Comparison of ENCODE assay signal across 13 cellular contexts in genomic region chr18:58015045-58015444, GRCh38. TPM values are rescaled to one million over a fixed set of nuclear protein-coding genes. Genes with fewer than 3 reads are reported as not detected.
DNase-seq lines count a peak whose midpoint lies in the region; ATAC-seq and TF ChIP-seq lines count a peak whose summit lies in the region.
"Had no signal": no experiment of that assay in that cellular context is flagged by ENCODE, and none has a peak within 500 bp of the region (broad histone marks: within the 10 kb centered on the region; RNA-seq: fewer than 3 reads in every experiment).

No MANE protein-coding gene starts in this region.

- no peak overlapping the region for H3K4ac ChIP-seq in trophoblast cell (ENCODE audit: low read depth, low read length)

- no peaks in the 10 kb centered on the region for H3K27me3 ChIP-seq in gastroesophageal sphincter
- no peaks in the 10 kb centered on the region for H3K27me3 ChIP-seq in trophoblast cell (ENCODE audit: insufficient read depth, low read length)

- H3K18ac ChIP-seq in trophoblast cell (ENCODE audit: low read length): no peak overlapping the region

- peak; percentile 100 for ATAC-seq in GM18505 (IDR thresholded peaks at IDR 0.05; ENCODE audit: unreplicated experiment)
- peak; percentile 99 for ATAC-seq in GM21528 (IDR thresholded peaks at IDR 0.05; ENCODE audit: low FRiP score, unreplicated experiment)
- ATAC-seq in HG03280 (IDR thresholded peaks at IDR 0.05; ENCODE audit: unreplicated experiment): peak; percentile 98
- no peak for ATAC-seq in gastroesophageal sphincter

- H3K23ac ChIP-seq in trophoblast cell (ENCODE audit: low read length): no peak overlapping the region

- H3K9ac ChIP-seq in trophoblast cell (ENCODE audit: low read length): no peak overlapping the region

- 74 to 75% methylated on average over 7 of the region's 7 CpGs for WGBS in gastroesophageal sphincter (ENCODE audit: low coverage in 1 of 2), 2 donors
- WGBS in trophoblast cell (ENCODE audit: extremely low coverage, insufficient coverage, insufficient read length): no CpG with 5 or more reads among the region's 7 CpGs

- H2AFZ ChIP-seq in trophoblast cell (ENCODE audit: insufficient read depth, low read length, poor library complexity): no peak overlapping the region

- TF ChIP-seq CTCF in gastroesophageal sphincter (IDR thresholded peaks at IDR 0.05) (no peak), chondrocyte (IDR thresholded peaks at IDR 0.05) (no peak)

- H3K9me3 ChIP-seq in gastroesophageal sphincter (peaks cover 0 to 8% (median 0%) of the 10 kb centered on the region in 3 donors), trophoblast cell (ENCODE audit: insufficient read depth, low read depth, low read length) (no peaks in the 10 kb centered on the region)

- no peak overlapping the region for H4K8ac ChIP-seq in trophoblast cell (ENCODE audit: low read depth, low read length)

- peaks cover 8% of the 10 kb centered on the region for H3K9me3 Mint-ChIP-seq in chondrocyte (ENCODE audit: low read depth)

- TF ChIP-seq EP300 in gastroesophageal sphincter (IDR thresholded peaks at IDR 0.05): no peak

- no peaks in the 10 kb centered on the region for H3K79me2 ChIP-seq in trophoblast cell (ENCODE audit: control insufficient read depth, insufficient read depth, low read length, poor library complexity)

- no peak overlapping the region for H2AK5ac ChIP-seq in trophoblast cell (ENCODE audit: low read length)

- no peak overlapping the region for H2BK5ac ChIP-seq in trophoblast cell (ENCODE audit: low read depth, low read length, poor library complexity)

- DNase-seq in globus pallidus (ENCODE audit: low spot score) (peak; percentile 66), trophoblast cell (no peak), NCI-H345 (lab: John Stamatoyannopoulos, UW) (no peak), chondrocyte (ENCODE audit: low spot score) (no peak)
- DNase-seq: activated T-cell treated with anti-CD3 and anti-CD28 coated beads, Interleukin-2, amount 50 U/mL, for 48 hours; cortex of kidney; DND-41; IMR-90; Right ventricle myocardium superior had no signal

- H3K4me2 ChIP-seq in trophoblast cell (ENCODE audit: low read length): no peak overlapping the region

- no peak overlapping the region for H2BK120ac ChIP-seq in trophoblast cell (ENCODE audit: insufficient read depth, low read length, poor library complexity)

- no peak overlapping the region for H3K27ac Mint-ChIP-seq in chondrocyte (ENCODE audit: unreplicated experiment)

- H4K91ac ChIP-seq in trophoblast cell (ENCODE audit: low read depth, low read length): no peak overlapping the region

- H3K4me1 ChIP-seq in gastroesophageal sphincter: peaks cover 0 to 11% (median 0%) of the 10 kb centered on the region in 3 donors
- no peaks in the 10 kb centered on the region for H3K4me1 ChIP-seq in trophoblast cell (ENCODE audit: control insufficient read depth in 1 of 2, insufficient read depth in 2 of 2, low read length in 2 of 2)

- no peak overlapping the region for H3K4me3 Mint-ChIP-seq in chondrocyte (ENCODE audit: unreplicated experiment)

- H3K27me3 Mint-ChIP-seq in chondrocyte (ENCODE audit: low read depth): no peaks in the 10 kb centered on the region

- H3K4me3 ChIP-seq in gastroesophageal sphincter: no peak overlapping the region
- no peak overlapping the region for H3K4me3 ChIP-seq in trophoblast cell (ENCODE audit: low read depth, low read length)

- H2BK12ac ChIP-seq in trophoblast cell (ENCODE audit: low read length): no peak overlapping the region

- H4K12ac ChIP-seq in trophoblast cell (ENCODE audit: low read depth, low read length): no peak overlapping the region

- H3K79me1 ChIP-seq in trophoblast cell (ENCODE audit: low read length): no peaks in the 10 kb centered on the region

- H3K4me1 Mint-ChIP-seq in chondrocyte (ENCODE audit: low read depth): peaks cover 17% of the 10 kb centered on the region

- H3K14ac ChIP-seq in trophoblast cell (ENCODE audit: low read length): no peak overlapping the region

- H3K36me3 Mint-ChIP-seq in chondrocyte (ENCODE audit: low read depth): peaks cover 6% of the 10 kb centered on the region

- H3K27ac ChIP-seq in gastroesophageal sphincter: no peak overlapping the region
- no peak overlapping the region for H3K27ac ChIP-seq in trophoblast cell (ENCODE audit: low read depth, low read length)

- TF ChIP-seq POLR2A in GM18505 (IDR thresholded peaks at IDR 0.05; ENCODE audit: borderline replicate concordance, extremely low read depth, insufficient read depth, insufficient read length): no peak
- no peak for TF ChIP-seq POLR2A in gastroesophageal sphincter (IDR thresholded peaks at IDR 0.05)

- no peaks in the 10 kb centered on the region for H3K36me3 ChIP-seq in gastroesophageal sphincter
- no peaks in the 10 kb centered on the region for H3K36me3 ChIP-seq in trophoblast cell (ENCODE audit: control insufficient read depth in 1 of 2, insufficient read depth in 2 of 2, low read length in 2 of 2)

RNA-seq across cellular contexts. Expression of gene NEDD4L, which starts 29.0 kb away (rescaled TPM):
- total RNA-seq in gastroesophageal sphincter: 10 to 100 TPM; 37.0 to 50.9 (median 43.0) TPM
- 112 and 117 TPM in 2 replicates for polyA plus RNA-seq in trophoblast cell (2013)
- 21.6 to 27.6 TPM (median 25.8 TPM) in 3 replicates for total RNA-seq in chondrocyte
